31 cellular contexts compared by ENCODE assay signal in genomic region chr5:180197016-180197702, GRCh38. TPM values are rescaled to one million over a fixed set of nuclear protein-coding genes. Genes with fewer than 3 reads are reported as not detected.
DNase-seq lines count a peak whose midpoint lies in the region; ATAC-seq, FAIRE-seq and TF ChIP-seq lines count a peak whose summit lies in the region.
"Had no signal": no experiment of that assay in that cellular context is flagged by ENCODE, and none has a peak within 500 bp of the region (broad histone marks: within the 10 kb centered on the region; RNA-seq: fewer than 3 reads in every experiment).

No MANE protein-coding gene starts in this region.

- H3K9me3 ChIP-seq in naive thymus-derived CD4-positive, alpha-beta T cell (ENCODE audit: control insufficient read depth in 2 of 3, low read length in 3 of 3) = no peaks in the 10 kb centered on the region
- H3K9me3 ChIP-seq in upper lobe of right lung = no peaks in the 10 kb centered on the region
- H3K9me3 ChIP-seq in kidney (ENCODE audit: control insufficient read depth in 1 of 2, low read length in 2 of 2) = no peaks in the 10 kb centered on the region
- H3K9me3 ChIP-seq: BLaER1, Peyer's patch, SK-N-SH had no signal

- no peak overlapping the region for H3K9ac ChIP-seq in kidney (ENCODE audit: low read length in 2 of 2)
- H3K9ac ChIP-seq: BLaER1, SK-N-SH had no signal

- H3K9me3 Mint-ChIP-seq in glutamatergic neuron (ENCODE audit: unreplicated experiment) = peaks cover 12% of the 10 kb centered on the region
- no peaks in the 10 kb centered on the region for H3K9me3 Mint-ChIP-seq in naive thymus-derived CD4-positive, alpha-beta T cell
- H3K9me3 Mint-ChIP-seq: CD4-positive, CD25-positive, alpha-beta regulatory T cell had no signal

- DNase-seq in Right ventricle myocardium inferior (ENCODE audit: missing footprints) (peak; percentile 42), cardiac septum (ENCODE audit: low spot score) (no peak), glutamatergic neuron (peak; percentile 33), upper lobe of right lung (peak; percentile 52), kidney (no peak), amniotic stem cell (lab: John Stamatoyannopoulos, UW) (no peak), UCSD-AML1 (lab: John Stamatoyannopoulos, UW; ENCODE audit: unreplicated experiment) (no peak)
- no peak for DNase-seq in naive thymus-derived CD4-positive, alpha-beta T cell
- DNase-seq: 8988T; CD4-positive, CD25-positive, alpha-beta regulatory T cell; COR-L47; DMS53; GDM1; Karpas-422; NCI-H1092 treated with DMSO at 0.1 percent for 48 hours; NCI-H1436; NCI-H187; NCI-H2081 treated with DMSO at 0.1 percent for 48 hours; NCI-H2171; NCI-H226; NCI-H510A; NCI-H69; OCI-M1; Peyer's patch; SK-N-SH had no signal

- CTCF ChIA-PET in naive thymus-derived CD4-positive, alpha-beta T cell (lab: Charles Lee) = no interaction called here

- H3K4me3 ChIP-seq in naive thymus-derived CD4-positive, alpha-beta T cell (ENCODE audit: low read length) = no peak overlapping the region
- H3K4me3 ChIP-seq in upper lobe of right lung (no peak overlapping the region), kidney (ENCODE audit: low read length in 2 of 2) (no peak overlapping the region)
- H3K4me3 ChIP-seq: BLaER1, Peyer's patch had no signal

- TF ChIP-seq CTCF in glutamatergic neuron (IDR thresholded peaks at IDR 0.05; ENCODE audit: partially characterized antibody, unreplicated experiment) (no peak), upper lobe of right lung (IDR thresholded peaks at IDR 0.05) (no peak), kidney (IDR thresholded peaks at IDR 0.05; ENCODE audit: borderline replicate concordance, extremely low read depth, insufficient read depth) (no peak)

- peaks cover 7% of the 10 kb centered on the region for H3K36me3 Mint-ChIP-seq in glutamatergic neuron (ENCODE audit: unreplicated experiment)
- no peaks in the 10 kb centered on the region for H3K36me3 Mint-ChIP-seq in naive thymus-derived CD4-positive, alpha-beta T cell
- H3K36me3 Mint-ChIP-seq: CD4-positive, CD25-positive, alpha-beta regulatory T cell had no signal

- H3K27ac ChIP-seq in naive thymus-derived CD4-positive, alpha-beta T cell (ENCODE audit: low read depth, low read length) = no peak overlapping the region
- no peak overlapping the region for H3K27ac ChIP-seq in upper lobe of right lung
- no peak overlapping the region for H3K27ac ChIP-seq in kidney (ENCODE audit: low read depth in 2 of 2, low read length in 2 of 2)
- H3K27ac ChIP-seq: BLaER1, HL-60, Peyer's patch had no signal

- no peaks in the 10 kb centered on the region for H3K4me1 ChIP-seq in naive thymus-derived CD4-positive, alpha-beta T cell (ENCODE audit: control insufficient read depth in 2 of 2, insufficient read depth in 2 of 2, low read length in 2 of 2)
- H3K4me1 ChIP-seq in upper lobe of right lung (no peaks in the 10 kb centered on the region), kidney (ENCODE audit: control insufficient read depth in 1 of 2, insufficient read depth in 1 of 2, low read depth in 1 of 2, low read length in 2 of 2) (no peaks in the 10 kb centered on the region)
- H3K4me1 ChIP-seq: Peyer's patch had no signal

- no peaks in the 10 kb centered on the region for H3K36me3 ChIP-seq in naive thymus-derived CD4-positive, alpha-beta T cell (ENCODE audit: control insufficient read depth in 2 of 3, insufficient read depth in 3 of 3, low read length in 3 of 3)
- no peaks in the 10 kb centered on the region for H3K36me3 ChIP-seq in upper lobe of right lung
- H3K36me3 ChIP-seq in kidney (ENCODE audit: control insufficient read depth in 1 of 2, insufficient read depth in 2 of 2, low read length in 2 of 2) = no peaks in the 10 kb centered on the region
- H3K36me3 ChIP-seq: BLaER1, Peyer's patch had no signal

- H3K27ac Mint-ChIP-seq in glutamatergic neuron (ENCODE audit: unreplicated experiment) = peak overlapping the region; percentile 77
- H3K27ac Mint-ChIP-seq in naive thymus-derived CD4-positive, alpha-beta T cell = no peak overlapping the region

- no peaks in the 10 kb centered on the region for H3K27me3 ChIP-seq in naive thymus-derived CD4-positive, alpha-beta T cell (ENCODE audit: control insufficient read depth in 2 of 2, insufficient read depth in 2 of 2, low read length in 2 of 2)
- H3K27me3 ChIP-seq in upper lobe of right lung = no peaks in the 10 kb centered on the region
- H3K27me3 ChIP-seq: BLaER1, Peyer's patch had no signal

- POLR2A ChIA-PET in naive thymus-derived CD4-positive, alpha-beta T cell (lab: Charles Lee) = no interaction called here

- intact Hi-C loops in Right ventricle myocardium inferior (cut with DNase I) (no loop called here), cardiac septum (cut with DNase I) (no loop called here), upper lobe of right lung (cut with DNase I) (no loop called here), kidney (cut with DNase I) (no loop called here)
- intact Hi-C loops in naive thymus-derived CD4-positive, alpha-beta T cell (cut with micrococcal nuclease) = loop anchor here in 1 of 2 donors (5.0 kb wide), 1 partner anchor 120 kb away; no protein-coding TSS in a partner anchor

- H3K4me1 Mint-ChIP-seq in glutamatergic neuron (ENCODE audit: low read depth, unreplicated experiment) = peaks cover 27% of the 10 kb centered on the region
- H3K4me1 Mint-ChIP-seq in naive thymus-derived CD4-positive, alpha-beta T cell = no peaks in the 10 kb centered on the region
- H3K4me1 Mint-ChIP-seq: CD4-positive, CD25-positive, alpha-beta regulatory T cell had no signal

- no peak for ATAC-seq in Right ventricle myocardium inferior
- peak; percentile 18 for ATAC-seq in naive thymus-derived CD4-positive, alpha-beta T cell
- peak; percentile 17 for ATAC-seq in upper lobe of right lung
- ATAC-seq: HCT116 had no signal

- no peak overlapping the region for H3K4me3 Mint-ChIP-seq in glutamatergic neuron (ENCODE audit: unreplicated experiment)
- peak overlapping the region in 1 of 10 donors; percentile 5 for H3K4me3 Mint-ChIP-seq in naive thymus-derived CD4-positive, alpha-beta T cell

- H3K27me3 Mint-ChIP-seq in glutamatergic neuron (ENCODE audit: unreplicated experiment) = peaks cover 11% of the 10 kb centered on the region
- H3K27me3 Mint-ChIP-seq in naive thymus-derived CD4-positive, alpha-beta T cell = peaks cover 0 to 32% (median 8%) of the 10 kb centered on the region in 5 donors

- no peak for FAIRE-seq in kidney (lab: Jason Lieb, UNC)
- FAIRE-seq: GM12891, H1 had no signal

RNA-seq across cellular contexts. Expression of gene RASGEF1C, which starts 11.9 kb away (rescaled TPM):
- total RNA-seq in Right ventricle myocardium inferior (0.49 TPM), cardiac septum (0.40 TPM), glutamatergic neuron (ENCODE audit: unreplicated experiment) (21.1 TPM), upper lobe of right lung (not detected), kidney (0.16 TPM)
- not detected for total RNA-seq in naive thymus-derived CD4-positive, alpha-beta T cell
- polyA plus RNA-seq in naive thymus-derived CD4-positive, alpha-beta T cell = not detected
- polyA plus RNA-seq in kidney (ENCODE audit: insufficient read depth, low read depth, low replicate concordance) = 0.15 TPM
- total RNA-seq: CD4-positive, CD25-positive, alpha-beta regulatory T cell; M059J had no signal
- polyA plus RNA-seq: CD4-positive, CD25-positive, alpha-beta regulatory T cell; SK-N-SH had no signal

Comparison
In these comparisons a context has a peak if more than half of its experiments do, and no peak if none do; other contexts are left out.
1. DNase-seq: peak in Right ventricle myocardium inferior (single experiment), glutamatergic neuron (single experiment) and upper lobe of right lung (single experiment); none in cardiac septum (single experiment), naive thymus-derived CD4-positive, alpha-beta T cell (0 of 9), kidney (single experiment), amniotic stem cell (single experiment) and UCSD-AML1 (single experiment).
2. RNA of gene RASGEF1C, which starts 11.9 kb away (total RNA-seq): 21.1 TPM in glutamatergic neuron (single experiment); 0.49 TPM in Right ventricle myocardium inferior (single experiment), 0.40 TPM in cardiac septum (single experiment), 0.16 TPM in kidney (single experiment), not detected in upper lobe of right lung (single experiment) and not detected in naive thymus-derived CD4-positive, alpha-beta T cell; every median in the first group is over 10 times any median in the second.